In genomic region chr4:71805230-71805629, GRCh38 we compare ENCODE assay signal across 5 cellular contexts. TPM values are rescaled to one million over a fixed set of nuclear protein-coding genes. Genes with fewer than 3 reads are reported as not detected.
"Had no signal": no experiment of that assay in that cellular context is flagged by ENCODE, and none has a peak within 500 bp of the region (broad histone marks: within the 10 kb centered on the region; RNA-seq: fewer than 3 reads in every experiment).

No MANE protein-coding gene starts in this region.

RNA-seq across cellular contexts. Expression of gene GC, which starts 21.4 kb away (rescaled TPM):
- total RNA-seq: HT1080, M059J, SJSA1 had no signal
- polyA plus RNA-seq: IgD-negative memory B cell, K562 had no signal
